ENCODE assay signal across 8 cellular contexts in genomic region chr21:42513985-42514882, GRCh38. TPM values are rescaled to one million over a fixed set of nuclear protein-coding genes. Genes with fewer than 3 reads are reported as not detected.
A peak's percentile ranks its signal among the peaks of the same experiment; 100 is the strongest.
DNase-seq lines count a peak whose midpoint lies in the region; ATAC-seq, FAIRE-seq and TF ChIP-seq lines count a peak whose summit lies in the region.

No MANE protein-coding gene starts in this region.

- TF ChIP-seq RAD21 in A549 (conservative IDR thresholded peaks at IDR 0.05 in 1 of 2, IDR thresholded peaks at IDR 0.05 in 1 of 2) (no peak), IMR-90 (IDR thresholded peaks at IDR 0.05; ENCODE audit: low read length) (no peak)

- no peak overlapping the region for H3K18ac ChIP-seq in IMR-90 (ENCODE audit: low read depth, low read length)

- H3K27ac ChIP-seq in A549 (peak overlapping the region; percentile 64 to 93), IMR-90 (ENCODE audit: insufficient read depth, low read length) (no peak overlapping the region), right lobe of liver (peak overlapping the region; percentile 53 to 78 (median 78))

- no peak overlapping the region for H4K8ac ChIP-seq in IMR-90 (ENCODE audit: low read depth in 2 of 2, low read length in 2 of 2)

- peak overlapping the region; percentile 78 for H3K4me3 Mint-ChIP-seq in central memory CD8-positive, alpha-beta T cell

- TF ChIP-seq POLR2A in A549 (IDR thresholded peaks at IDR 0.05; ENCODE audit: low read length) (no peak), IMR-90 (IDR thresholded peaks at IDR 0.05; ENCODE audit: low read depth, low read length) (no peak), right lobe of liver (IDR thresholded peaks at IDR 0.05) (peak; percentile 65)

- H3K27ac Mint-ChIP-seq in central memory CD8-positive, alpha-beta T cell (ENCODE audit: low read depth) = peak overlapping the region; percentile 80

- peak overlapping the region; percentile 50 for H3K4me3 ChIP-seq in A549
- H3K4me3 ChIP-seq in IMR-90 (ENCODE audit: insufficient read depth, low read depth, low read length) = peak overlapping the region; percentile 51
- peak overlapping the region; percentile 17; the same call in 1 of the 2 replicates for H3K4me3 ChIP-seq in WI38 (ENCODE audit: low read depth, low read length)
- H3K4me3 ChIP-seq in right lobe of liver = peak overlapping the region; percentile 82 to 89 (median 88)

- intact Hi-C loops in IMR-90 (cut with micrococcal nuclease) = no loop called here
- intact Hi-C loops in right lobe of liver (cut with DNase I) = no loop called here

- peaks cover 47% of the 10 kb centered on the region for H3K4me1 Mint-ChIP-seq in central memory CD8-positive, alpha-beta T cell

- no peak for TF ChIP-seq CTCF in A549 (IDR thresholded peaks at IDR 0.05)
- no peak for TF ChIP-seq CTCF in IMR-90 (conservative IDR thresholded peaks at IDR 0.05; ENCODE audit: low read depth, low read length)
- TF ChIP-seq CTCF in WI38 (IDR thresholded peaks at IDR 0.05; ENCODE audit: low read depth, low read length) = no peak
- TF ChIP-seq CTCF in right lobe of liver (IDR thresholded peaks at IDR 0.05) = no peak

- no peak for FAIRE-seq in A549 (lab: Jason Lieb, UNC)

- H3K4me1 ChIP-seq in A549 (peaks cover 32% of the 10 kb centered on the region), IMR-90 (ENCODE audit: control insufficient read depth, insufficient read depth, low read length) (0 out of 2 replicates have a peak, but pooled peaks cover 2% of the 10 kb centered on the region), right lobe of liver (peaks cover 0 to 8% (median 2%) of the 10 kb centered on the region in 4 donors)

- H4K20me1 ChIP-seq in IMR-90 (ENCODE audit: insufficient read depth, low read length) = no peaks in the 10 kb centered on the region

- dilution Hi-C loops in IMR-90 (cut with HindIII; ENCODE audit: low sequenced_read_pairs, unreplicated experiment) = no loop called here

- peak overlapping the region; percentile 81 for H3K4me2 ChIP-seq in A549
- peak overlapping the region; percentile 77 for H3K4me2 ChIP-seq in IMR-90 (ENCODE audit: low read depth, low read length)

- no peak overlapping the region for H2AK9ac ChIP-seq in IMR-90 (replicated peaks; ENCODE audit: low read depth, low read length, poor library complexity)

- H2BK5ac ChIP-seq in IMR-90 (ENCODE audit: low read depth, low read length, poor library complexity, severe bottlenecking) = no peak overlapping the region

- H2AFZ ChIP-seq in IMR-90 (replicated peaks; ENCODE audit: low read length, poor library complexity) = peak overlapping the region; percentile 82

- no peak overlapping the region for H2BK20ac ChIP-seq in IMR-90 (ENCODE audit: low read depth, low read length)

- no peak overlapping the region for H2BK15ac ChIP-seq in IMR-90 (ENCODE audit: low read depth, low read length)

- H4K5ac ChIP-seq in IMR-90 (ENCODE audit: low read depth, low read length) = no peak overlapping the region

- no peak overlapping the region for H2AK5ac ChIP-seq in IMR-90 (ENCODE audit: low read depth, low read length)

- H3K9me3 ChIP-seq in A549 (no peaks in the 10 kb centered on the region), IMR-90 (ENCODE audit: control insufficient read depth, insufficient read depth, low read length) (no peaks in the 10 kb centered on the region), right lobe of liver (no peaks in the 10 kb centered on the region)

- H3K9ac ChIP-seq in IMR-90 (ENCODE audit: low read depth, low read length) = no peak overlapping the region

- DNase-seq in A549 (ENCODE audit: low read depth in 1 of 2, low spot score in 1 of 2) = peak; percentile 21 to 28
- no peak for DNase-seq in IMR-90
- peak; percentile 38 to 47 for DNase-seq in central memory CD8-positive, alpha-beta T cell (ENCODE audit: low spot score in 2 of 2)
- DNase-seq in right lobe of liver = peak; percentile 73 to 78 (median 77)
- DNase-seq in stimulated activated CD8-positive, alpha-beta memory T cell treated with anti-CD3 and anti-CD28 coated beads, Interleukin-12 subunit alpha, Interleukin-12 subunit beta, amount 100 ng/mL, for 4 hours (ENCODE audit: low read depth) = peak; percentile 48
- no peak for DNase-seq in OCI-M2 (lab: John Stamatoyannopoulos, UW; ENCODE audit: unreplicated experiment)

- H3K27me3 ChIP-seq in IMR-90 (ENCODE audit: control insufficient read depth, insufficient read depth, low read length) = peaks cover 36% of the 10 kb centered on the region
- no peaks in the 10 kb centered on the region for H3K27me3 ChIP-seq in right lobe of liver

- no peak overlapping the region for H3K56ac ChIP-seq in IMR-90 (ENCODE audit: extremely low read depth, insufficient read depth, low read length)

- H3K79me1 ChIP-seq in IMR-90 (ENCODE audit: low read depth in 1 of 2, low read length in 2 of 2) = no peaks in the 10 kb centered on the region

- TF ChIP-seq EP300 in A549 (IDR thresholded peaks at IDR 0.05) = no peak

- no peak overlapping the region for H2BK120ac ChIP-seq in IMR-90 (ENCODE audit: low read depth, low read length)

- H3K14ac ChIP-seq in IMR-90 (replicated peaks; ENCODE audit: low read depth, low read length) = no peak overlapping the region

- WGBS in A549 (ENCODE audit: missing lambda C conversion rate) = 3% methylated on average over 21 of the region's 77 CpGs
- 2% methylated on average over 8 of the region's 77 CpGs; no CpG with 5 or more reads in 1 of the 2 experiments for WGBS in IMR-90 (ENCODE audit: extremely low coverage in 2 of 2, insufficient read length in 1 of 2), 2 experiments
- 0% methylated on average over 9 of the region's 77 CpGs for WGBS in right lobe of liver (ENCODE audit: insufficient coverage, low coverage, low lambda C conversion rate, missing lambda C conversion rate)

- H3K9me1 ChIP-seq in IMR-90 (ENCODE audit: insufficient read depth, low read length) = peaks cover 2% of the 10 kb centered on the region; the same call in 1 of the 2 replicates

- CTCF ChIA-PET in A549 (lab: Yijun Ruan, JAX) = interaction anchor here (1.0 to 1.3 kb wide), 3 partner anchors 17 to 23 kb away, joined by 3 read pairs; no protein-coding TSS in a partner anchor
- CTCF ChIA-PET in IMR-90 (lab: Yijun Ruan, JAX) = no interaction called here

- in situ Hi-C loops in IMR-90 (cut with MboI; ENCODE audit: low sequenced_read_pairs) = no loop called here

- ATAC-seq in A549 (peak; percentile 67 to 81), GM19023 (IDR thresholded peaks at IDR 0.05; ENCODE audit: unreplicated experiment) (peak; percentile 50), IMR-90 (ENCODE audit: low read depth) (peak; percentile 53), right lobe of liver (peak; percentile 81 to 88 (median 86))
- peak; percentile 84 for ATAC-seq in central memory CD8-positive, alpha-beta T cell (replicated peaks; ENCODE audit: extremely low read depth, poor library complexity, severe bottlenecking)

- POLR2A ChIA-PET in A549 (lab: Yijun Ruan, JAX) (no interaction called here), IMR-90 (lab: Charles Lee; ENCODE audit: unreplicated experiment) (no interaction called here)

- H3K36me3 ChIP-seq in IMR-90 (ENCODE audit: control insufficient read depth, insufficient read depth, low read length) (no peaks in the 10 kb centered on the region), right lobe of liver (peaks cover 0 to 7% (median 0%) of the 10 kb centered on the region in 4 donors)

- H3K36me3 Mint-ChIP-seq in central memory CD8-positive, alpha-beta T cell (ENCODE audit: insufficient read depth) = peaks cover 14% of the 10 kb centered on the region

- no peaks in the 10 kb centered on the region for H3K27me3 Mint-ChIP-seq in central memory CD8-positive, alpha-beta T cell

- no peak overlapping the region for H3K23ac ChIP-seq in IMR-90 (ENCODE audit: low read depth, low read length)

- no TSS peak for BruUV-seq in IMR-90 (replicated peaks; lab: Mats Ljungman, UMichigan)

- H3K9me3 Mint-ChIP-seq in central memory CD8-positive, alpha-beta T cell = no peaks in the 10 kb centered on the region

- H3K4ac ChIP-seq in IMR-90 (ENCODE audit: low read depth, low read length) = no peak overlapping the region

- H4K91ac ChIP-seq in IMR-90 (ENCODE audit: insufficient read depth, low read depth, low read length) = no peak overlapping the region

TF ChIP-seq in A549, 52 proteins besides CTCF, POLR2A, EP300 and RAD21 (continues in another document):
- TF ChIP-seq, protein P1, sequence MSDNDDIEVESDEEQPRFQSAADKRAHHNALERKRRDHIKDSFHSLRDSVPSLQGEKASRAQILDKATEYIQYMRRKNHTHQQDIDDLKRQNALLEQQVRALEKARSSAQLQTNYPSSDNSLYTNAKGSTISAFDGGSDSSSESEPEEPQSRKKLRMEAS (IDR thresholded peaks at IDR 0.05) = 0 out of 2 replicates have a peak, but pooled peaks have one; percentile 20
- TF ChIP-seq PHF8 (IDR thresholded peaks at IDR 0.05; ENCODE audit: borderline replicate concordance, low read depth) = 0 out of 2 replicates have a peak, but pooled peaks have one; percentile 30

RNA-seq across cellular contexts. Expression of gene SLC37A1, which starts 0.6 kb away (rescaled TPM):
- polyA plus RNA-seq in A549 (2011; rRNA removed) = 1.9 and 2.1 TPM in 2 replicates
- 2.1 and 2.2 TPM in 2 replicates for polyA plus RNA-seq in A549 (2012; cell fraction: cytosol; rRNA removed)
- polyA plus RNA-seq in A549 (2012; cell fraction: nucleus; rRNA removed) = 3.4 and 3.7 TPM in 2 replicates
- polyA plus RNA-seq in A549 (2017; fragmentation: RNase III; extraction: RNeasy Plus Mini Kit Qiagen cat#74134 plus additional on column Dnase treatment) = 1.9 to 2.3 TPM (median 2.1 TPM) in 3 replicates
- polyA minus RNA-seq in A549 (2011; rRNA and poly(A)+ RNA removed) = 2.3 and 4.7 TPM in 2 replicates
- 0.36 and 0.56 TPM in 2 replicates for total RNA-seq in IMR-90 (2012; rRNA removed)
- polyA plus RNA-seq in IMR-90 (2012; rRNA removed) = 0.48 and 0.65 TPM in 2 replicates
- polyA plus RNA-seq in IMR-90 (2012; cell fraction: cytosol; rRNA removed) = 0.37 and 0.54 TPM in 2 replicates
- polyA plus RNA-seq in IMR-90 (2012; cell fraction: nucleus; rRNA removed; ENCODE audit: low replicate concordance) = 1.3 and 1.4 TPM in 2 replicates
- total RNA-seq in right lobe of liver = 10 to 100 TPM in 1 of 6 experiments, 1 to 10 TPM in 5; 2.5 to 10.8 (median 6.2) TPM

RNA-seq across cellular contexts. Expression of gene RSPH1, which starts 18.2 kb away (rescaled TPM):
- polyA plus RNA-seq in A549 (2011; rRNA removed) (0.58 and 0.71 TPM in 2 replicates), A549 (2017; fragmentation: RNase III; extraction: RNeasy Plus Mini Kit Qiagen cat#74134 plus additional on column Dnase treatment) (0.66 to 0.87 TPM (median 0.85 TPM) in 3 replicates), IMR-90 (2012; rRNA removed) (not detected in 2 replicates)
- 0.35 and 0.57 TPM in 2 replicates for polyA plus RNA-seq in A549 (2012; cell fraction: cytosol; rRNA removed)
- polyA plus RNA-seq in A549 (2012; cell fraction: nucleus; rRNA removed) = 0.09 and 0.12 TPM in 2 replicates
- 0.39 and 1.0 TPM in 2 replicates for polyA minus RNA-seq in A549 (2011; rRNA and poly(A)+ RNA removed)
- total RNA-seq in IMR-90 (2012; rRNA removed) (not detected in 2 replicates), right lobe of liver (under 1 TPM in 5 of 6 experiments, not detected in 1; 0.18 to 0.55 (median 0.22) TPM)
- not detected in 2 replicates for polyA plus RNA-seq in IMR-90 (2012; cell fraction: cytosol; rRNA removed)
- polyA plus RNA-seq in IMR-90 (2012; cell fraction: nucleus; rRNA removed; ENCODE audit: low replicate concordance) = 0.03 TPM in 1 of 2 replicates, not detected in the other

Comparison
In these comparisons a context has a peak if more than half of its experiments do, and no peak if none do; other contexts are left out.
1. DNase-seq: peak in A549 (2 of 2), central memory CD8-positive, alpha-beta T cell (2 of 2), right lobe of liver (3 of 3) and stimulated activated CD8-positive, alpha-beta memory T cell treated with anti-CD3 and anti-CD28 coated beads, Interleukin-12 subunit alpha, Interleukin-12 subunit beta, amount 100 ng/mL, for 4 hours (single experiment); none in IMR-90 (single experiment) and OCI-M2 (single experiment).
2. H3K4me3 ChIP-seq: peak in every context shown above with its lines; median percentile 88 in right lobe of liver; 51 in IMR-90; 50 in A549; 17 in WI38.
3. Peak in every context shown above with its lines, with median percentiles within 50 percentile points of each other: ATAC-seq.